10 cellular contexts compared by ENCODE assay signal in genomic region chr20:47347661-47348462, GRCh38. TPM values are rescaled to one million over a fixed set of nuclear protein-coding genes. Genes with fewer than 3 reads are reported as not detected.
DNase-seq lines count a peak whose midpoint lies in the region; ATAC-seq and TF ChIP-seq lines count a peak whose summit lies in the region.
"Had no signal": no experiment of that assay in that cellular context is flagged by ENCODE, and none has a peak within 500 bp of the region (broad histone marks: within the 10 kb centered on the region; RNA-seq: fewer than 3 reads in every experiment).

No MANE protein-coding gene starts in this region.

- no peaks in the 10 kb centered on the region for H3K9me3 ChIP-seq in iPS-20b (ENCODE audit: insufficient read depth, low read depth, low read length)
- no peaks in the 10 kb centered on the region for H3K9me3 ChIP-seq in HAP-1
- H3K9me3 ChIP-seq: neutrophil had no signal

- POLR2A ChIA-PET in WTC11 (lab: Charles Lee): interaction anchor here (0.6 to 1.5 kb wide), 5 partner anchors 9 to 154 kb away, joined by 3 to 7 read pairs (median 4); partner anchors contain the start of gene ZMYND8

- TF ChIP-seq CTCF in GM06990 (IDR thresholded peaks at IDR 0.05; ENCODE audit: insufficient read depth, low read length, poor library complexity, severe bottlenecking) (no peak), WTC11 (IDR thresholded peaks at IDR 0.05) (no peak)

- in situ Hi-C loops in HAP-1 (cut with MboI; ENCODE audit: low sequenced_read_pairs): no loop called here

- peak overlapping the region; percentile 15; the same call in 1 of the 2 replicates for H3K4me3 ChIP-seq in GM06990 (replicated peaks; ENCODE audit: low read depth, low read length)
- peak overlapping the region; percentile 32; the same call in 1 of the 2 replicates for H3K4me3 ChIP-seq in iPS-20b (ENCODE audit: low read length)
- H3K4me3 ChIP-seq in H7 (ENCODE audit: insufficient read depth, low read depth, low read length): no peak overlapping the region
- no peak overlapping the region for H3K4me3 ChIP-seq in HAP-1

- H3K27me3 Mint-ChIP-seq in WTC11 (ENCODE audit: low read depth): no peaks in the 10 kb centered on the region

- peaks cover 35% of the 10 kb centered on the region for H3K36me3 Mint-ChIP-seq in WTC11

- peaks cover 12% of the 10 kb centered on the region for H3K36me3 ChIP-seq in GM06990 (ENCODE audit: control insufficient read depth, insufficient read depth, low read length)
- H3K36me3 ChIP-seq in iPS-20b (ENCODE audit: insufficient read depth, low read depth, low read length): peaks cover 56% of the 10 kb centered on the region
- H3K36me3 ChIP-seq in H7 (replicated peaks; ENCODE audit: control insufficient read depth, insufficient read depth, low read length): peaks cover 4% of the 10 kb centered on the region
- H3K36me3 ChIP-seq in HAP-1 (replicated peaks): peaks cover 55% of the 10 kb centered on the region

- CTCF ChIA-PET in WTC11 (lab: Charles Lee): interaction anchor here (1.0 to 2.1 kb wide), 5 partner anchors 9 to 142 kb away, joined by 3 to 8 read pairs (median 4); no protein-coding TSS in a partner anchor

- ATAC-seq in WTC11: no peak

- H3K4me1 ChIP-seq in iPS-20b (ENCODE audit: insufficient read depth, low read length) (peaks cover 61% of the 10 kb centered on the region), HAP-1 (peaks cover 58% of the 10 kb centered on the region)

- peak overlapping the region; percentile 95 for H3K27ac ChIP-seq in iPS-20b (ENCODE audit: low read length)

- H3K27me3 ChIP-seq in GM06990 (replicated peaks; ENCODE audit: control insufficient read depth, insufficient read depth, low read length): no peaks in the 10 kb centered on the region
- H3K27me3 ChIP-seq in iPS-20b (ENCODE audit: insufficient read depth, low read length): no peaks in the 10 kb centered on the region
- H3K27me3 ChIP-seq in H7 (ENCODE audit: control insufficient read depth, insufficient read depth, low read length): no peaks in the 10 kb centered on the region
- H3K27me3 ChIP-seq in HAP-1 (ENCODE audit: low read depth): no peaks in the 10 kb centered on the region
- H3K27me3 ChIP-seq: neutrophil had no signal

- DNase-seq in GM06990 (ENCODE audit: extremely low read depth, insufficient read length) (no peak), WTC11 (ENCODE audit: low spot score) (no peak), retina (peak; percentile 12), H7 (no peak), HAP-1 (ENCODE audit: low spot score in 2 of 2) (no peak), NCI-H1436 treated with DMSO at 0.1 percent for 48 hours (lab: John Stamatoyannopoulos, UW) (no peak), HCEC 1CT (no peak)
- DNase-seq: activated gamma-delta T cell treated with Interleukin-2 at 50 U/mL for 16 hours had no signal

- no peak overlapping the region for H3K27ac Mint-ChIP-seq in WTC11

- peak overlapping the region; percentile 35 for H3K4me3 Mint-ChIP-seq in WTC11

- no peaks in the 10 kb centered on the region for H3K9me3 Mint-ChIP-seq in WTC11

- H3K9ac ChIP-seq in iPS-20b (ENCODE audit: low read depth, low read length): peak overlapping the region; percentile 84; the same call in 1 of the 2 replicates

- peaks cover 15% of the 10 kb centered on the region for H3K4me1 Mint-ChIP-seq in WTC11

TF ChIP-seq in WTC11, 78 proteins besides CTCF, POLR2A, EP300 and RAD21:
- TF ChIP-seq CREB1 (CRISPR knock-in tag; IDR thresholded peaks at IDR 0.05) (no peak), NFYB (CRISPR knock-in tag; conservative IDR thresholded peaks at IDR 0.05; ENCODE audit: low read depth) (no peak), IRF1 (CRISPR knock-in tag; IDR thresholded peaks at IDR 0.05) (no peak), ZNF138 (CRISPR knock-in tag; conservative IDR thresholded peaks at IDR 0.05) (no peak)
TF ChIP-seq in WTC11: peak in this region for 0.

RNA-seq across cellular contexts. Expression of gene ZMYND8, which starts 8.6 kb away (rescaled TPM):
- 114 to 149 TPM (median 127 TPM) in 3 replicates for total RNA-seq in WTC11 (2021)
- 28.1 and 36.2 TPM in 2 replicates for total RNA-seq in H7 (2014; rRNA removed; shearing (Covaris generic))

Comparison
In these comparisons a context has a peak if more than half of its experiments do, and no peak if none do; other contexts are left out.
1. H3K4me3 ChIP-seq: peak in GM06990 (single experiment) and iPS-20b (single experiment); none in H7 (single experiment) and HAP-1 (single experiment).